In the genomic region with DNA sequence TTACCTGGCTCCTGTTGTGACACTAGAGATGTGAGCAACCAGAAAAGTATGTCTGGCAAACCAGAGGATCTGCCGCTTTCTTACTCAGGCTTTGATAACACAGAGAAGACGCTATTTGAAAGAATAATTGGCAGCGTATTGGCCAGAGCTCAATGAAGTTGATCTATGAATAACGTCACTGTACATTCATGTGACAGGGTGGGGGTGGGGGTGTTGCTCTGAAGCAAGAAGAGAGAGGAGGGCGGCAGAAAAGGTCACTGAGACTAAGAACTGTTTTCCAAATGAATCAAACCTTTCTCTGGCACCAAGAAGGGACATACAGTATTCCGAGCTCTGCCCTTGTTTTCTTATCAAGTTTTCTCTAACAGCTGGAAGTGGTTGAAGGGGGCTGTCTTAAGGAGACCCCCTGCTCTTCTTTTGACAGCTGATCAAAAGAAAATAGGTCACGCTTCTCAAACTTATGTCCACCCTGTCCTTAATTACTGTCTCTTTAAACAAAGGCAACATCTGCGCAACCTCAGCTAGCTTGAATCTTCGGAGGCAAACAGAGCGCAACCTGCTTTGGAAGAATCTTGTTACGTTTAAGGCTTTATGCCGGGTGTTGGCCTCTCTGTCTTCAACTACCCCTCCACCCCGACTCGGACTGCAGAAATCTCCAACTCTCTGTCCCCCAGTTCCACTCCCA, we compare ENCODE assay signal across 12 cellular contexts. TPM values are rescaled to one million over a fixed set of nuclear protein-coding genes. Genes with fewer than 3 reads are reported as not detected.
DNase-seq lines count a peak whose midpoint lies in the region; ATAC-seq and TF ChIP-seq lines count a peak whose summit lies in the region.
"Had no signal": no experiment of that assay in that cellular context is flagged by ENCODE, and none has a peak within 500 bp of the region (broad histone marks: within the 10 kb centered on the region; RNA-seq: fewer than 3 reads in every experiment).

No MANE protein-coding gene starts in this region.

- no peak overlapping the region for H4K91ac ChIP-seq in H9 (ENCODE audit: insufficient read length, low read depth, low read length)

- H2AFZ ChIP-seq in H9 (ENCODE audit: low read length) = no peak overlapping the region

- peaks cover 15% of the 10 kb centered on the region for H3K36me3 ChIP-seq in WERI-Rb-1
- peaks cover 0 to 3% (median 0%) of the 10 kb centered on the region in 6 donors for H3K36me3 ChIP-seq in spleen
- no peaks in the 10 kb centered on the region for H3K36me3 ChIP-seq in testis (ENCODE audit: low read depth, missing control alignments)
- H3K36me3 ChIP-seq: Peyer's patch had no signal

- H3K9me3 ChIP-seq in H9 (ENCODE audit: control insufficient read depth, low read depth, low read length) (no peaks in the 10 kb centered on the region), WERI-Rb-1 (ENCODE audit: severe bottlenecking) (no peaks in the 10 kb centered on the region), spleen (peaks cover 0 to 18% (median 0%) of the 10 kb centered on the region in 8 donors), testis (no peaks in the 10 kb centered on the region)

- H2AK5ac ChIP-seq in H9 (ENCODE audit: insufficient read length, low read length) = no peak overlapping the region

- no peak overlapping the region for H3K9ac ChIP-seq in H9 (ENCODE audit: extremely low read depth, insufficient read length, low read length)

- TF ChIP-seq POLR2A in spleen (IDR thresholded peaks at IDR 0.05) (no peak), testis (IDR thresholded peaks at IDR 0.05) (no peak)

- no peak overlapping the region for H3K56ac ChIP-seq in H9 (ENCODE audit: insufficient read length, low read depth, low read length)

- H3K79me1 ChIP-seq in H9 (ENCODE audit: insufficient read depth, low read depth, low read length, poor library complexity, severe bottlenecking) = no peaks in the 10 kb centered on the region

- H3K4me3 Mint-ChIP-seq in H9 (peak overlapping the region; percentile 67 to 85; a peak in 4 of 5 replicates), naive B cell (peak overlapping the region in 6 of 8 donors; percentile 33 to 79 (median 66))
- peak overlapping the region in 1 of 2 donors; percentile 76 for H3K4me3 Mint-ChIP-seq in stimulated activated naive CD8-positive, alpha-beta T cell treated with anti-CD3 and anti-CD28 coated beads, Interleukin-15, amount 100 ng/mL, for 72 hours

- H3K4me2 ChIP-seq in H9 (ENCODE audit: insufficient read depth, insufficient read length, low read length) = peak overlapping the region; percentile 66

- H3K4me1 ChIP-seq in H9 (ENCODE audit: insufficient read depth, low read length) = 0 out of 2 replicates have a peak, but pooled peaks cover 2% of the 10 kb centered on the region
- H3K4me1 ChIP-seq in spleen = peaks cover 18 to 63% (median 39%) of the 10 kb centered on the region in 6 donors
- H3K4me1 ChIP-seq in testis = peaks cover 10% of the 10 kb centered on the region

- H2BK12ac ChIP-seq in H9 (ENCODE audit: insufficient read length, low read depth, low read length) = no peak overlapping the region

- no peak overlapping the region for H3K14ac ChIP-seq in H9 (ENCODE audit: insufficient read depth, low read length)

- H2BK120ac ChIP-seq in H9 (ENCODE audit: low read depth, low read length, poor library complexity, severe bottlenecking) = no peak overlapping the region

- no peak overlapping the region for H3T11ph ChIP-seq in H9 (ENCODE audit: low read length)

- intact Hi-C loops in spleen (cut with DNase I; ENCODE audit: low total_unique reads) (no loop called here), testis (cut with DNase I; ENCODE audit: low total_unique reads) (no loop called here)

- no peak overlapping the region for H3K18ac ChIP-seq in H9 (ENCODE audit: insufficient read length, low read depth, low read length)

- no peak overlapping the region for H3K4ac ChIP-seq in H9 (ENCODE audit: low read depth, low read length)

- no peaks in the 10 kb centered on the region; a peak in 1 of 7 replicates for H3K36me3 Mint-ChIP-seq in H9 (ENCODE audit: insufficient read depth in 1 of 3, low read depth in 3 of 3)
- H3K36me3 Mint-ChIP-seq in naive B cell = peaks cover 3 to 40% of the 10 kb centered on the region in 2 donors

- H3K79me2 ChIP-seq in H9 (ENCODE audit: insufficient read depth, low read length) = no peaks in the 10 kb centered on the region

- WGBS in H9 (ENCODE audit: extremely low coverage, insufficient read length, low lambda C conversion rate) = no CpG with 5 or more reads among the region's 14 CpGs
- 7 to 11% (median 9%) methylated on average over 13 to 14 of the region's 14 CpGs for WGBS in spleen, 5 donors
- WGBS in testis, 2 donors = 5 to 7% methylated on average over 14 of the region's 14 CpGs

- no peak overlapping the region for H4K8ac ChIP-seq in H9 (replicated peaks; ENCODE audit: insufficient read length, low read depth, low read length)

- no peak overlapping the region for H2BK5ac ChIP-seq in H9 (ENCODE audit: insufficient read length, low read length)

- TF ChIP-seq CTCF in H9 (conservative IDR thresholded peaks at IDR 0.05) (no peak), WERI-Rb-1 (IDR thresholded peaks at IDR 0.05; ENCODE audit: low read depth, low read length) (no peak), spleen (IDR thresholded peaks at IDR 0.05 in 8 of 11, conservative IDR thresholded peaks at IDR 0.05 in 3 of 11) (no peak), testis (IDR thresholded peaks at IDR 0.05) (no peak)

- H3K27me3 Mint-ChIP-seq in H9 (ENCODE audit: low read depth) (peaks cover 97% of the 10 kb centered on the region), naive B cell (peaks cover 68 to 88% (median 86%) of the 10 kb centered on the region in 3 donors)
- peaks cover 98% of the 10 kb centered on the region for H3K27me3 Mint-ChIP-seq in stimulated activated naive CD8-positive, alpha-beta T cell treated with anti-CD3 and anti-CD28 coated beads, Interleukin-15, amount 100 ng/mL, for 72 hours

- peak overlapping the region; percentile 78 for H3K4me3 ChIP-seq in WERI-Rb-1 (ENCODE audit: low read depth, low read length)
- no peak overlapping the region for H3K4me3 ChIP-seq in spleen
- H3K4me3 ChIP-seq in testis = peak overlapping the region in 1 of 2 donors; percentile 47

- H4K20me1 ChIP-seq in H9 (ENCODE audit: control insufficient read depth, insufficient read depth, insufficient read length) = no peaks in the 10 kb centered on the region

- peaks cover 77% of the 10 kb centered on the region for H3K27me3 ChIP-seq in H9 (ENCODE audit: insufficient read depth, low read length)
- H3K27me3 ChIP-seq in WERI-Rb-1 (ENCODE audit: insufficient read depth, low read depth, severe bottlenecking) = no peaks in the 10 kb centered on the region
- H3K27me3 ChIP-seq in spleen (replicated peaks in 1 of 7) = peaks cover 20 to 99% (median 95%) of the 10 kb centered on the region in 7 donors
- peaks cover 5% of the 10 kb centered on the region for H3K27me3 ChIP-seq in testis

- no peak overlapping the region for H2BK15ac ChIP-seq in H9 (ENCODE audit: low read depth, low read length)

- H2BK20ac ChIP-seq in H9 (ENCODE audit: low read depth, low read length, poor library complexity, severe bottlenecking) = no peak overlapping the region

- DNase-seq in DMS 273 (lab: John Stamatoyannopoulos, UW; ENCODE audit: unreplicated experiment) = peak; percentile 67
- DNase-seq in DMS 273 treated with DMSO at 0.1 percent for 48 hours (lab: John Stamatoyannopoulos, UW) = no peak
- no peak for DNase-seq in H9
- DNase-seq in WERI-Rb-1 = no peak
- DNase-seq in naive B cell = no peak
- no peak for DNase-seq in spleen
- DNase-seq in stimulated activated naive CD8-positive, alpha-beta T cell treated with anti-CD3 and anti-CD28 coated beads, Interleukin-15, amount 100 ng/mL, for 72 hours = no peak
- no peak for DNase-seq in testis
- DNase-seq: 8988T; activated CD4-positive, alpha-beta T cell treated with anti-CD3 and anti-CD28 coated beads, Interleukin-2, amount 50 U/mL, for 48 hours; Karpas-422 had no signal

- H3K9me3 Mint-ChIP-seq in H9 = peaks cover 4 to 7% of the 10 kb centered on the region in 2 experiments; a peak in 2 of 5 replicates
- H3K9me3 Mint-ChIP-seq in naive B cell = peaks cover 5 to 44% (median 32%) of the 10 kb centered on the region in 7 donors
- peaks cover 0 to 22% of the 10 kb centered on the region in 2 donors for H3K9me3 Mint-ChIP-seq in stimulated activated naive CD8-positive, alpha-beta T cell treated with anti-CD3 and anti-CD28 coated beads, Interleukin-15, amount 100 ng/mL, for 72 hours

- H3K23me2 ChIP-seq in H9 (ENCODE audit: insufficient read length, low read depth, low read length, poor library complexity, severe bottlenecking) = peaks cover 35% of the 10 kb centered on the region

- no peak overlapping the region for H3K27ac Mint-ChIP-seq in H9
- peak overlapping the region in 3 of 6 donors; percentile 70 to 90 (median 83) for H3K27ac Mint-ChIP-seq in naive B cell
- peak overlapping the region in 1 of 2 donors; percentile 54 for H3K27ac Mint-ChIP-seq in stimulated activated naive CD8-positive, alpha-beta T cell treated with anti-CD3 and anti-CD28 coated beads, Interleukin-15, amount 100 ng/mL, for 72 hours

- ATAC-seq in naive B cell (ENCODE audit: low read depth in 2 of 2) = no peak
- no peak for ATAC-seq in stimulated activated naive CD8-positive, alpha-beta T cell treated with anti-CD3 and anti-CD28 coated beads, Interleukin-15, amount 100 ng/mL, for 72 hours

- H3K4me1 Mint-ChIP-seq in H9 (peaks cover 65 to 78% of the 10 kb centered on the region in 2 experiments), naive B cell (peaks cover 27 to 51% (median 41%) of the 10 kb centered on the region in 3 donors)
- H3K4me1 Mint-ChIP-seq in stimulated activated naive CD8-positive, alpha-beta T cell treated with anti-CD3 and anti-CD28 coated beads, Interleukin-15, amount 100 ng/mL, for 72 hours = peaks cover 59% of the 10 kb centered on the region

- H3K23ac ChIP-seq in H9 (ENCODE audit: insufficient read length, low read depth, low read length) = no peak overlapping the region

- H4K5ac ChIP-seq in H9 (ENCODE audit: insufficient read length, low read depth, low read length) = no peak overlapping the region

- H3K27ac ChIP-seq in H9 (ENCODE audit: insufficient read length, low read depth, low read length) (no peak overlapping the region), WERI-Rb-1 (no peak overlapping the region), spleen (no peak overlapping the region), testis (no peak overlapping the region)
- H3K27ac ChIP-seq: Peyer's patch had no signal

RNA-seq across cellular contexts. Expression of gene ONECUT2, which starts 1.5 kb away (rescaled TPM):
- total RNA-seq in H9 (2021) (0.48 and 0.72 TPM in 2 replicates), spleen (under 1 TPM in 2 of 7 donors, not detected in 5; 0.03 TPM), testis (under 1 TPM; 0.79 to 0.93 TPM)
- polyA plus RNA-seq in naive B cell (ENCODE audit: low read depth in 6 of 6) (not detected), spleen (under 1 TPM in 1 of 3 donors, not detected in 2; under 0.01 TPM), testis (ENCODE audit: insufficient read depth, low read depth, low replicate concordance) (0.69 TPM)
